In the genomic region with DNA sequence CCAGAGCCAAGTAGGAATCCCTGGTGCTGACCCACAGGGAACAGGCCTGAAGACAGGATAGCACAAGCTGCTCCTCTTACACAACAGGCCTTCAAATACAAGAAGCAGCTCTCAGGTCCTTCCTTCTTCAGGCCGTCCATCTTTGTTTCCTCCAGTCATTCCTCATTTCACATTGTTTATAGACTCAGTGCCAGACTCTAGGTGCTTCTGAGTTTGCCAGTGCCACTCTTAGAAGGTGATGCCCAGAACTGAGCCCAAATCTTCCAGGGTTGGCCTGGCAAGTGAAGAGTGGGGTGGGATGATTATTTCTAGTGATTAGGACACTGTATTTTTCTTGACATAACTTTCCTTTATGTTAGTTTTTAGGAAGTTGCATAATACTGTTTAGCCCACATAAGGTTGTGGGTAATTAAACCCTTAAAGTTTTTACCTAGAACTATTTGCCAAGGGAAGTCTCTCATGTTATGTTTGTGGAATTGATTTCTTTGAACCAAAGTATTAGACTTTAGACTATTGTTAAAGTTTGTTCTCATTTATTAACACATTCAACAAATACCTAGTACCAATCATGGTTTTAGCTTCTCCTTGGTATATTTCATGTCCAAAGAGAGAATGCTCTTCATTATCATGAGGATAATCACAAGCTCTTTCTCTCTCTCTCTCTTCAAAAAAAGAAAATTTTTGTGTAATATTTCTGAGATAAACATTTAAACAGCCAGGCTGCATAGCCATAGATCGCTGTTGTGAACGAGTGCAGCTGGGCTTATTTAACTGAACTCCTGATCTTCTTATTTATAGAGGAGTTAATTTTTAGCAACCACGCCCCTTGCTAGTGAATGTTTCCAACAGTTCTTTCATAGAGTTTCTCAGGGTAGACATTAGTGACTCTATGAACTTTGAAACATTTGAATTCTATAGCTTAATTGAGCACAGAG, we compare ENCODE assay signal across 1 cellular context.
TF ChIP-seq lines count a peak whose summit lies in the region.

No MANE protein-coding gene starts in this region.

TF ChIP-seq in HepG2, 621 proteins besides CTCF, POLR2A, EP300 and RAD21 (continued from another document and continues in another):
- peak; percentile 50; the same call in 1 of the 2 replicates for TF ChIP-seq KLF11 (CRISPR knock-in tag; IDR thresholded peaks at IDR 0.05)
- no peak for TF ChIP-seq KDM4B (CRISPR knock-in tag; IDR thresholded peaks at IDR 0.05)
- TF ChIP-seq ARHGAP35 (CRISPR knock-in tag; IDR thresholded peaks at IDR 0.05; ENCODE audit: borderline replicate concordance): no peak
- TF ChIP-seq, protein P1, sequence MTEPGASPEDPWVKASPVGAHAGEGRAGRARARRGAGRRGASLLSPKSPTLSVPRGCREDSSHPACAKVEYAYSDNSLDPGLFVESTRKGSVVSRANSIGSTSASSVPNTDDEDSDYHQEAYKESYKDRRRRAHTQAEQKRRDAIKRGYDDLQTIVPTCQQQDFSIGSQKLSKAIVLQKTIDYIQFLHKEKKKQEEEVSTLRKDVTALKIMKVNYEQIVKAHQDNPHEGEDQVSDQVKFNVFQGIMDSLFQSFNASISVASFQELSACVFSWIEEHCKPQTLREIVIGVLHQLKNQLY (CRISPR knock-in tag; IDR thresholded peaks at IDR 0.05): no peak
- TF ChIP-seq ZC3H4 (CRISPR knock-in tag; IDR thresholded peaks at IDR 0.05; ENCODE audit: borderline replicate concordance): no peak
- TF ChIP-seq ZNF552 (CRISPR knock-in tag; IDR thresholded peaks at IDR 0.05; ENCODE audit: borderline replicate concordance): no peak
- no peak for TF ChIP-seq ZNF10 (CRISPR knock-in tag; IDR thresholded peaks at IDR 0.05; ENCODE audit: borderline replicate concordance, low read depth)
- no peak for TF ChIP-seq ZSCAN9 (CRISPR knock-in tag; IDR thresholded peaks at IDR 0.05; ENCODE audit: borderline replicate concordance)
- TF ChIP-seq ZNF737 (CRISPR knock-in tag; IDR thresholded peaks at IDR 0.05; ENCODE audit: borderline replicate concordance): no peak
- no peak for TF ChIP-seq ZNF878 (CRISPR knock-in tag; IDR thresholded peaks at IDR 0.05)
- TF ChIP-seq HNF4G (IDR thresholded peaks at IDR 0.05; ENCODE audit: borderline replicate concordance, low read depth, low read length): peak; percentile 76
- TF ChIP-seq HNF4G (CRISPR knock-in tag; IDR thresholded peaks at IDR 0.05; ENCODE audit: borderline replicate concordance, low read depth): no peak
- no peak for TF ChIP-seq MTA1 (CRISPR knock-in tag; IDR thresholded peaks at IDR 0.05; ENCODE audit: borderline replicate concordance)
- TF ChIP-seq, protein P2, sequence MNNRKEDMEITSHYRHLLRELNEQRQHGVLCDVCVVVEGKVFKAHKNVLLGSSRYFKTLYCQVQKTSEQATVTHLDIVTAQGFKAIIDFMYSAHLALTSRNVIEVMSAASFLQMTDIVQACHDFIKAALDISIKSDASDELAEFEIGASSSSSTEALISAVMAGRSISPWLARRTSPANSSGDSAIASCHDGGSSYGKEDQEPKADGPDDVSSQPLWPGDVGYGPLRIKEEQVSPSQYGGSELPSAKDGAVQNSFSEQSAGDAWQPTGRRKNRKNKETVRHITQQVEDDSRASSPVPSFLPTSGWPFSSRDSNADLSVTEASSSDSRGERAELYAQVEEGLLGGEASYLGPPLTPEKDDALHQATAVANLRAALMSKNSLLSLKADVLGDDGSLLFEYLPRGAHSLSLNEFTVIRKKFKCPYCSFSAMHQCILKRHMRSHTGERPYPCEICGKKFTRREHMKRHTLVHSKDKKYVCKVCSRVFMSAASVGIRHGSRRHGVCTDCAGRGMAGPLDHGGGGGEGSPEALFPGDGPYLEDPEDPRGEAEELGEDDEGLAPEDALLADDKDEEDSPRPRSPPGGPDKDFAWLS (CRISPR knock-in tag; IDR thresholded peaks at IDR 0.05; ENCODE audit: borderline replicate concordance): no peak
- TF ChIP-seq, protein P3, sequence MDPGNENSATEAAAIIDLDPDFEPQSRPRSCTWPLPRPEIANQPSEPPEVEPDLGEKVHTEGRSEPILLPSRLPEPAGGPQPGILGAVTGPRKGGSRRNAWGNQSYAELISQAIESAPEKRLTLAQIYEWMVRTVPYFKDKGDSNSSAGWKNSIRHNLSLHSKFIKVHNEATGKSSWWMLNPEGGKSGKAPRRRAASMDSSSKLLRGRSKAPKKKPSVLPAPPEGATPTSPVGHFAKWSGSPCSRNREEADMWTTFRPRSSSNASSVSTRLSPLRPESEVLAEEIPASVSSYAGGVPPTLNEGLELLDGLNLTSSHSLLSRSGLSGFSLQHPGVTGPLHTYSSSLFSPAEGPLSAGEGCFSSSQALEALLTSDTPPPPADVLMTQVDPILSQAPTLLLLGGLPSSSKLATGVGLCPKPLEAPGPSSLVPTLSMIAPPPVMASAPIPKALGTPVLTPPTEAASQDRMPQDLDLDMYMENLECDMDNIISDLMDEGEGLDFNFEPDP (CRISPR knock-in tag; conservative IDR thresholded peaks at IDR 0.05): no peak
- TF ChIP-seq, protein P4, sequence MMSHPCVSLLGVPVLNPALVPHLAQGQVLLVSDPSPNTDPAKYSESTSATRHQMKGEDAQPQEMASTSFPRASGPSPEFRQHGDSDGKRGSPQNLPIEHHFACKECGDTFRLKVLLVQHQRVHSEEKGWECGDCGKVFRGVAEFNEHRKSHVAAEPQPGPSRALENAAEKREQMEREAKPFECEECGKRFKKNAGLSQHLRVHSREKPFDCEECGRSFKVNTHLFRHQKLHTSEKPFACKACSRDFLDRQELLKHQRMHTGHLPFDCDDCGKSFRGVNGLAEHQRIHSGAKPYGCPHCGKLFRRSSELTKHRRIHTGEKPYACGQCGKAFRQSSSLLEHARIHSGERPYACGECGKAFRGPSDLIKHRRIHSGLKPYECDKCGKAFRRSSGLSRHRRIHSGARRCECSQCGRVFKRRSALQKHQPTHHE (CRISPR knock-in tag; IDR thresholded peaks at IDR 0.05; ENCODE audit: borderline replicate concordance): no peak
- TF ChIP-seq SRY (CRISPR knock-in tag; IDR thresholded peaks at IDR 0.05): no peak; the same call in 1 of the 2 replicates
- peak; percentile 54; the same call in 1 of the 2 replicates for TF ChIP-seq RFXAP (CRISPR knock-in tag; IDR thresholded peaks at IDR 0.05; ENCODE audit: borderline replicate concordance)
- TF ChIP-seq TCF7 (IDR thresholded peaks at IDR 0.05; ENCODE audit: low read depth): peak; percentile 66
- peak; percentile 83 for TF ChIP-seq CEBPB (IDR thresholded peaks at IDR 0.05; ENCODE audit: borderline replicate concordance, low read depth, low read length)
- no peak for TF ChIP-seq ZNF121 (CRISPR knock-in tag; IDR thresholded peaks at IDR 0.05)
- TF ChIP-seq MTF1 (CRISPR knock-in tag; IDR thresholded peaks at IDR 0.05): no peak
- no peak for TF ChIP-seq ZSCAN30 (CRISPR knock-in tag; IDR thresholded peaks at IDR 0.05)
- no peak; the same call in 1 of the 2 replicates for TF ChIP-seq MIER2 (CRISPR knock-in tag; IDR thresholded peaks at IDR 0.05)
- TF ChIP-seq, protein P5, sequence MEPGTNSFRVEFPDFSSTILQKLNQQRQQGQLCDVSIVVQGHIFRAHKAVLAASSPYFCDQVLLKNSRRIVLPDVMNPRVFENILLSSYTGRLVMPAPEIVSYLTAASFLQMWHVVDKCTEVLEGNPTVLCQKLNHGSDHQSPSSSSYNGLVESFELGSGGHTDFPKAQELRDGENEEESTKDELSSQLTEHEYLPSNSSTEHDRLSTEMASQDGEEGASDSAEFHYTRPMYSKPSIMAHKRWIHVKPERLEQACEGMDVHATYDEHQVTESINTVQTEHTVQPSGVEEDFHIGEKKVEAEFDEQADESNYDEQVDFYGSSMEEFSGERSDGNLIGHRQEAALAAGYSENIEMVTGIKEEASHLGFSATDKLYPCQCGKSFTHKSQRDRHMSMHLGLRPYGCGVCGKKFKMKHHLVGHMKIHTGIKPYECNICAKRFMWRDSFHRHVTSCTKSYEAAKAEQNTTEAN (CRISPR knock-in tag; conservative IDR thresholded peaks at IDR 0.05): peak; percentile 65; the same call in 1 of the 2 replicates
- TF ChIP-seq KDM1A (CRISPR knock-in tag; IDR thresholded peaks at IDR 0.05): no peak
- TF ChIP-seq, protein P6, sequence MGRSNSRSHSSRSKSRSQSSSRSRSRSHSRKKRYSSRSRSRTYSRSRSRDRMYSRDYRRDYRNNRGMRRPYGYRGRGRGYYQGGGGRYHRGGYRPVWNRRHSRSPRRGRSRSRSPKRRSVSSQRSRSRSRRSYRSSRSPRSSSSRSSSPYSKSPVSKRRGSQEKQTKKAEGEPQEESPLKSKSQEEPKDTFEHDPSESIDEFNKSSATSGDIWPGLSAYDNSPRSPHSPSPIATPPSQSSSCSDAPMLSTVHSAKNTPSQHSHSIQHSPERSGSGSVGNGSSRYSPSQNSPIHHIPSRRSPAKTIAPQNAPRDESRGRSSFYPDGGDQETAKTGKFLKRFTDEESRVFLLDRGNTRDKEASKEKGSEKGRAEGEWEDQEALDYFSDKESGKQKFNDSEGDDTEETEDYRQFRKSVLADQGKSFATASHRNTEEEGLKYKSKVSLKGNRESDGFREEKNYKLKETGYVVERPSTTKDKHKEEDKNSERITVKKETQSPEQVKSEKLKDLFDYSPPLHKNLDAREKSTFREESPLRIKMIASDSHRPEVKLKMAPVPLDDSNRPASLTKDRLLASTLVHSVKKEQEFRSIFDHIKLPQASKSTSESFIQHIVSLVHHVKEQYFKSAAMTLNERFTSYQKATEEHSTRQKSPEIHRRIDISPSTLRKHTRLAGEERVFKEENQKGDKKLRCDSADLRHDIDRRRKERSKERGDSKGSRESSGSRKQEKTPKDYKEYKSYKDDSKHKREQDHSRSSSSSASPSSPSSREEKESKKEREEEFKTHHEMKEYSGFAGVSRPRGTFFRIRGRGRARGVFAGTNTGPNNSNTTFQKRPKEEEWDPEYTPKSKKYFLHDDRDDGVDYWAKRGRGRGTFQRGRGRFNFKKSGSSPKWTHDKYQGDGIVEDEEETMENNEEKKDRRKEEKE (IDR thresholded peaks at IDR 0.05): no peak
- TF ChIP-seq, protein P7, sequence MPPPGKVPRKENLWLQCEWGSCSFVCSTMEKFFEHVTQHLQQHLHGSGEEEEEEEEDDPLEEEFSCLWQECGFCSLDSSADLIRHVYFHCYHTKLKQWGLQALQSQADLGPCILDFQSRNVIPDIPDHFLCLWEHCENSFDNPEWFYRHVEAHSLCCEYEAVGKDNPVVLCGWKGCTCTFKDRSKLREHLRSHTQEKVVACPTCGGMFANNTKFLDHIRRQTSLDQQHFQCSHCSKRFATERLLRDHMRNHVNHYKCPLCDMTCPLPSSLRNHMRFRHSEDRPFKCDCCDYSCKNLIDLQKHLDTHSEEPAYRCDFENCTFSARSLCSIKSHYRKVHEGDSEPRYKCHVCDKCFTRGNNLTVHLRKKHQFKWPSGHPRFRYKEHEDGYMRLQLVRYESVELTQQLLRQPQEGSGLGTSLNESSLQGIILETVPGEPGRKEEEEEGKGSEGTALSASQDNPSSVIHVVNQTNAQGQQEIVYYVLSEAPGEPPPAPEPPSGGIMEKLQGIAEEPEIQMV (CRISPR knock-in tag; IDR thresholded peaks at IDR 0.05; ENCODE audit: low read depth): no peak
- TF ChIP-seq, protein P8, sequence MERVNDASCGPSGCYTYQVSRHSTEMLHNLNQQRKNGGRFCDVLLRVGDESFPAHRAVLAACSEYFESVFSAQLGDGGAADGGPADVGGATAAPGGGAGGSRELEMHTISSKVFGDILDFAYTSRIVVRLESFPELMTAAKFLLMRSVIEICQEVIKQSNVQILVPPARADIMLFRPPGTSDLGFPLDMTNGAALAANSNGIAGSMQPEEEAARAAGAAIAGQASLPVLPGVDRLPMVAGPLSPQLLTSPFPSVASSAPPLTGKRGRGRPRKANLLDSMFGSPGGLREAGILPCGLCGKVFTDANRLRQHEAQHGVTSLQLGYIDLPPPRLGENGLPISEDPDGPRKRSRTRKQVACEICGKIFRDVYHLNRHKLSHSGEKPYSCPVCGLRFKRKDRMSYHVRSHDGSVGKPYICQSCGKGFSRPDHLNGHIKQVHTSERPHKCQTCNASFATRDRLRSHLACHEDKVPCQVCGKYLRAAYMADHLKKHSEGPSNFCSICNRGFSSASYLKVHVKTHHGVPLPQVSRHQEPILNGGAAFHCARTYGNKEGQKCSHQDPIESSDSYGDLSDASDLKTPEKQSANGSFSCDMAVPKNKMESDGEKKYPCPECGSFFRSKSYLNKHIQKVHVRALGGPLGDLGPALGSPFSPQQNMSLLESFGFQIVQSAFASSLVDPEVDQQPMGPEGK (CRISPR knock-in tag; IDR thresholded peaks at IDR 0.05): peak; percentile 38; the same call in 1 of the 2 replicates
- TF ChIP-seq GLI4 (CRISPR knock-in tag; IDR thresholded peaks at IDR 0.05; ENCODE audit: borderline replicate concordance): no peak
- TF ChIP-seq NFKB2 (CRISPR knock-in tag; IDR thresholded peaks at IDR 0.05; ENCODE audit: borderline replicate concordance): no peak
- TF ChIP-seq POLR2G (IDR thresholded peaks at IDR 0.05; ENCODE audit: low read depth, low read length): peak; percentile 47
- TF ChIP-seq ZFP36L2 (CRISPR knock-in tag; IDR thresholded peaks at IDR 0.05): no peak
- TF ChIP-seq GABPB1 (CRISPR knock-in tag; IDR thresholded peaks at IDR 0.05): no peak
- TF ChIP-seq ZNF709 (CRISPR knock-in tag; IDR thresholded peaks at IDR 0.05): no peak
- TF ChIP-seq, protein P9, sequence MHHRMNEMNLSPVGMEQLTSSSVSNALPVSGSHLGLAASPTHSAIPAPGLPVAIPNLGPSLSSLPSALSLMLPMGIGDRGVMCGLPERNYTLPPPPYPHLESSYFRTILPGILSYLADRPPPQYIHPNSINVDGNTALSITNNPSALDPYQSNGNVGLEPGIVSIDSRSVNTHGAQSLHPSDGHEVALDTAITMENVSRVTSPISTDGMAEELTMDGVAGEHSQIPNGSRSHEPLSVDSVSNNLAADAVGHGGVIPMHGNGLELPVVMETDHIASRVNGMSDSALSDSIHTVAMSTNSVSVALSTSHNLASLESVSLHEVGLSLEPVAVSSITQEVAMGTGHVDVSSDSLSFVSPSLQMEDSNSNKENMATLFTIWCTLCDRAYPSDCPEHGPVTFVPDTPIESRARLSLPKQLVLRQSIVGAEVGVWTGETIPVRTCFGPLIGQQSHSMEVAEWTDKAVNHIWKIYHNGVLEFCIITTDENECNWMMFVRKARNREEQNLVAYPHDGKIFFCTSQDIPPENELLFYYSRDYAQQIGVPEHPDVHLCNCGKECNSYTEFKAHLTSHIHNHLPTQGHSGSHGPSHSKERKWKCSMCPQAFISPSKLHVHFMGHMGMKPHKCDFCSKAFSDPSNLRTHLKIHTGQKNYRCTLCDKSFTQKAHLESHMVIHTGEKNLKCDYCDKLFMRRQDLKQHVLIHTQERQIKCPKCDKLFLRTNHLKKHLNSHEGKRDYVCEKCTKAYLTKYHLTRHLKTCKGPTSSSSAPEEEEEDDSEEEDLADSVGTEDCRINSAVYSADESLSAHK (CRISPR knock-in tag; IDR thresholded peaks at IDR 0.05; ENCODE audit: borderline replicate concordance): no peak
